ENCODE assay signal across 10 cellular contexts in genomic region chr17:8384801-8385335, GRCh38. TPM values are rescaled to one million over a fixed set of nuclear protein-coding genes. Genes with fewer than 3 reads are reported as not detected.
DNase-seq lines count a peak whose midpoint lies in the region; ATAC-seq, FAIRE-seq and TF ChIP-seq lines count a peak whose summit lies in the region.
"Had no signal": no experiment of that assay in that cellular context is flagged by ENCODE, and none has a peak within 500 bp of the region (broad histone marks: within the 10 kb centered on the region; RNA-seq: fewer than 3 reads in every experiment).

No MANE protein-coding gene starts in this region.

- peaks cover 33% of the 10 kb centered on the region for H3K4me1 ChIP-seq in PC-9 (replicated peaks; ENCODE audit: insufficient read depth)
- H3K4me1 ChIP-seq in neural progenitor cell = peaks cover 17% of the 10 kb centered on the region

- no peak overlapping the region for H3K9ac ChIP-seq in neural progenitor cell

- H3K36me3 ChIP-seq in PC-9 (ENCODE audit: low read depth) = peaks cover 20% of the 10 kb centered on the region
- peaks cover 14% of the 10 kb centered on the region for H3K36me3 ChIP-seq in neural progenitor cell

- peaks cover 28% of the 10 kb centered on the region for H3K4me1 Mint-ChIP-seq in neural progenitor cell

- intact Hi-C loops in PC-9 (cut with micrococcal nuclease; ENCODE audit: unreplicated experiment) (loop anchor here (1.0 to 10.0 kb wide), 7 partner anchors 12 to 1140 kb away; partner anchors contain the start of genes CTC1, PFAS and RNF222), posterior vena cava (cut with DNase I) (no loop called here)

- peak; percentile 78 to 92 for DNase-seq in PC-9
- DNase-seq in dermis blood vessel endothelial cell = peak; percentile 68
- peak; percentile 21 for DNase-seq in neural progenitor cell (ENCODE audit: low spot score)
- DNase-seq in posterior vena cava (ENCODE audit: low spot score) = no peak
- DNase-seq in NCI-H82 treated with DMSO at 0.1 percent for 48 hours (lab: John Stamatoyannopoulos, UW; ENCODE audit: unreplicated experiment) = no peak
- DNase-seq: SHP77; stimulated activated CD4-positive, alpha-beta T cell treated with anti-CD3 and anti-CD28 coated beads, Interleukin-4, amount 100 ng/mL, for 4 hours had no signal

- BruUV-seq in PC-9 (replicated peaks; lab: Mats Ljungman, UMichigan) = no TSS peak

- H3K4me2 ChIP-seq in PC-9 (peak overlapping the region; percentile 73), neural progenitor cell (no peak overlapping the region)

- no peak overlapping the region for H3K27ac Mint-ChIP-seq in neural progenitor cell

- H3K27me3 ChIP-seq in PC-9 (ENCODE audit: insufficient read depth, low read depth) (no peaks in the 10 kb centered on the region), neural progenitor cell (no peaks in the 10 kb centered on the region)

- POLR2A ChIA-PET in PC-9 (lab: Charles Lee; ENCODE audit: unreplicated experiment) = interaction anchor here (0.6 to 1.1 kb wide), 5 partner anchors 51 to 361 kb away, joined by 4 to 10 read pairs (median 5); partner anchors contain the start of genes NDEL1 and SLC25A35

- peak overlapping the region; percentile 92; the same call in 1 of the 2 replicates for H3K4me3 ChIP-seq in PC-9
- H3K4me3 ChIP-seq in neural progenitor cell = peak overlapping the region; percentile 91

- no peaks in the 10 kb centered on the region for H3K9me3 Mint-ChIP-seq in neural progenitor cell

- H2AFZ ChIP-seq in PC-9 (no peak overlapping the region), neural progenitor cell (replicated peaks) (no peak overlapping the region)

- H3K79me2 ChIP-seq in PC-9 (ENCODE audit: low read depth) (peaks cover 31% of the 10 kb centered on the region), neural progenitor cell (ENCODE audit: low read depth) (peaks cover 39% of the 10 kb centered on the region)

- peak overlapping the region; percentile 94 for H3K27ac ChIP-seq in PC-9
- H3K27ac ChIP-seq in neural progenitor cell = no peak overlapping the region

- H3F3A ChIP-seq in PC-9 (ENCODE audit: insufficient read depth, low read depth) (peaks cover 45% of the 10 kb centered on the region), neural progenitor cell (ENCODE audit: low read depth) (peaks cover 39% of the 10 kb centered on the region)

- H3K36me3 Mint-ChIP-seq in neural progenitor cell = peaks cover 12% of the 10 kb centered on the region

- H3K9me3 ChIP-seq in PC-9 (ENCODE audit: insufficient read depth, low read depth) = no peaks in the 10 kb centered on the region
- H3K9me3 ChIP-seq in neural progenitor cell (ENCODE audit: low read depth) = no peaks in the 10 kb centered on the region

- no peaks in the 10 kb centered on the region for H3K27me3 Mint-ChIP-seq in neural progenitor cell (ENCODE audit: insufficient read depth, low read depth)

- H4K20me1 ChIP-seq in PC-9 (ENCODE audit: insufficient read depth) (peaks cover 17% of the 10 kb centered on the region), neural progenitor cell (ENCODE audit: low read depth) (peaks cover 30% of the 10 kb centered on the region)

- no peaks in the 10 kb centered on the region for H3K9me2 ChIP-seq in PC-9 (ENCODE audit: insufficient read depth)

- H3K4me3 Mint-ChIP-seq in neural progenitor cell = peak overlapping the region; percentile 100

- FAIRE-seq in G401.6 (lab: Jason Lieb, UNC) = peak; percentile 90

- ATAC-seq in GM19463 (IDR thresholded peaks at IDR 0.05; ENCODE audit: unreplicated experiment) (no peak), HG03175 (IDR thresholded peaks at IDR 0.05; ENCODE audit: unreplicated experiment) (no peak)

- CTCF ChIA-PET in PC-9 (lab: Charles Lee) = interaction anchor here (0.5 kb wide), 1 partner anchor 134 kb away, joined by 6 read pairs; no protein-coding TSS in a partner anchor

- no peak for TF ChIP-seq CTCF in PC-9 (conservative IDR thresholded peaks at IDR 0.05)
- TF ChIP-seq CTCF in neural progenitor cell (IDR thresholded peaks at IDR 0.05) = no peak

RNA-seq across cellular contexts. Expression of gene RPL26, which starts 1.9 kb away (rescaled TPM):
- total RNA-seq in PC-9 (2021) (2,320 and 2,519 TPM in 2 replicates), dermis blood vessel endothelial cell (2,594 and 5,071 TPM in 2 replicates), neural progenitor cell (ENCODE audit: low replicate concordance) (5,403 and 8,768 TPM in 2 replicates), posterior vena cava (1,000 to 10,000 TPM; 1,249 to 1,265 TPM)

RNA-seq across cellular contexts. Expression of gene RNF222, which starts 12.8 kb away (rescaled TPM):
- total RNA-seq in PC-9 (2021) (0.45 and 0.79 TPM in 2 replicates), dermis blood vessel endothelial cell (0.05 TPM in 1 of 2 replicates, not detected in the other), neural progenitor cell (ENCODE audit: low replicate concordance) (not detected in 2 replicates), posterior vena cava (not detected)

RNA-seq across cellular contexts. Expression of gene ODF4, which starts 45.2 kb away (rescaled TPM):
- not detected in 2 replicates for total RNA-seq in PC-9 (2021)
- not detected in 2 replicates for total RNA-seq in dermis blood vessel endothelial cell
- not detected in 2 replicates for total RNA-seq in neural progenitor cell (ENCODE audit: low replicate concordance)
- total RNA-seq in posterior vena cava = not detected

RNA-seq across cellular contexts. Expression of gene NDEL1, which starts 50.8 kb away (rescaled TPM):
- total RNA-seq in PC-9 (2021) (60.8 and 78.4 TPM in 2 replicates), dermis blood vessel endothelial cell (34.5 and 47.6 TPM in 2 replicates), neural progenitor cell (ENCODE audit: low replicate concordance) (26.9 and 31.6 TPM in 2 replicates), posterior vena cava (10 to 100 TPM; 60.8 to 78.9 TPM)

Comparison
In these comparisons a context has a peak if more than half of its experiments do, and no peak if none do; other contexts are left out.
1. DNase-seq: peak in PC-9 (2 of 2), dermis blood vessel endothelial cell (single experiment) and neural progenitor cell (single experiment); none in posterior vena cava (single experiment) and NCI-H82 treated with DMSO at 0.1 percent for 48 hours (single experiment).